In genomic region chr16:86922311-86922710, GRCh38 we compare ENCODE assay signal across 25 cellular contexts.
"Had no signal": no experiment of that assay in that cellular context is flagged by ENCODE, and none has a peak within 500 bp of the region (broad histone marks: within the 10 kb centered on the region; RNA-seq: fewer than 3 reads in every experiment).

No MANE protein-coding gene starts in this region.

- H3K36me3 Mint-ChIP-seq: immature natural killer cell; memory B cell; naive thymus-derived CD4-positive, alpha-beta T cell had no signal

- H3K4me1 Mint-ChIP-seq: immature natural killer cell, memory B cell had no signal

- H3K9me3 Mint-ChIP-seq: dendritic cell treated with granulocyte-macrophage colony-stimulating factor and Interleukin-4, amounts not matched to agents 40 ng/mL and 50 ng/mL, for 4 days; immature natural killer cell; memory B cell had no signal

- ATAC-seq: effector memory CD8-positive, alpha-beta T cell; esophagus mucosa; foreskin keratinocyte; gastroesophageal sphincter; heart left ventricle; left colon; left lobe of liver; naive thymus-derived CD4-positive, alpha-beta T cell had no signal

- H3K27ac Mint-ChIP-seq: dendritic cell treated with granulocyte-macrophage colony-stimulating factor and Interleukin-4, amounts not matched to agents 40 ng/mL and 50 ng/mL, for 4 days; effector memory CD8-positive, alpha-beta T cell; endodermal cell; immature natural killer cell; memory B cell; naive thymus-derived CD4-positive, alpha-beta T cell had no signal

- DNase-seq: colonic mucosa; cortex of kidney; effector CD8-positive, alpha-beta T cell; effector memory CD8-positive, alpha-beta T cell; endodermal cell; erythroblast; esophagus squamous epithelium; foreskin keratinocyte; heart left ventricle; hypothalamus; immature natural killer cell; islet precursor cell; kidney; kidney glomerular epithelial cell; left colon; left ventricle myocardium inferior; mammary epithelial cell; mesendoderm; midbrain; naive thymus-derived CD4-positive, alpha-beta T cell had no signal

- H3K4me3 Mint-ChIP-seq: dendritic cell treated with granulocyte-macrophage colony-stimulating factor and Interleukin-4, amounts not matched to agents 40 ng/mL and 50 ng/mL, for 4 days; effector memory CD8-positive, alpha-beta T cell; endodermal cell; immature natural killer cell; memory B cell; naive thymus-derived CD4-positive, alpha-beta T cell had no signal
